Comparison of ENCODE assay signal across 12 cellular contexts in genomic region chr6:24574809-24575208, GRCh38.
DNase-seq lines count a peak whose midpoint lies in the region; ATAC-seq, FAIRE-seq and TF ChIP-seq lines count a peak whose summit lies in the region.
"Had no signal": no experiment of that assay in that cellular context is flagged by ENCODE, and none has a peak within 500 bp of the region (broad histone marks: within the 10 kb centered on the region; RNA-seq: fewer than 3 reads in every experiment).

No MANE protein-coding gene starts in this region.

- ATAC-seq in GM21447 (IDR thresholded peaks at IDR 0.05; ENCODE audit: unreplicated experiment) (peak; percentile 86), HG03469 (IDR thresholded peaks at IDR 0.05; ENCODE audit: unreplicated experiment) (peak; percentile 89)
- ATAC-seq in stimulated activated effector memory CD8-positive, alpha-beta T cell treated with anti-CD3 and anti-CD28 coated beads, Interleukin-12 subunit alpha, Interleukin-12 subunit beta, amount 100 ng/mL, for 72 hours: no peak

- TF ChIP-seq CTCF in GM13976 (IDR thresholded peaks at IDR 0.05; ENCODE audit: borderline replicate concordance, control extremely low read depth, extremely low read depth, insufficient read depth, missing control alignments) (no peak), osteocyte (IDR thresholded peaks at IDR 0.05) (no peak), sigmoid colon (IDR thresholded peaks at IDR 0.05) (no peak)

- no peaks in the 10 kb centered on the region for H3K4me1 ChIP-seq in sigmoid colon
- H3K4me1 ChIP-seq: adrenal gland had no signal

- peaks cover 12% of the 10 kb centered on the region for H3K27me3 Mint-ChIP-seq in osteocyte (ENCODE audit: unreplicated experiment)
- H3K27me3 Mint-ChIP-seq: IgD-negative memory B cell had no signal

- intact Hi-C loops in sigmoid colon (cut with DNase I): no loop called here

- no peak overlapping the region for H3K4me3 ChIP-seq in sigmoid colon
- H3K4me3 ChIP-seq: adrenal gland had no signal

- no peaks in the 10 kb centered on the region for H3K36me3 ChIP-seq in sigmoid colon
- H3K36me3 ChIP-seq: adrenal gland had no signal

- in situ Hi-C loops in GM13976 (cut with MboI; ENCODE audit: low sequenced_read_pairs, unreplicated experiment): no loop called here

- H3K4me3 Mint-ChIP-seq in stimulated activated effector memory CD8-positive, alpha-beta T cell treated with anti-CD3 and anti-CD28 coated beads, Interleukin-12 subunit alpha, Interleukin-12 subunit beta, amount 100 ng/mL, for 72 hours: no peak overlapping the region
- H3K4me3 Mint-ChIP-seq in osteocyte (ENCODE audit: unreplicated experiment): no peak overlapping the region
- H3K4me3 Mint-ChIP-seq: IgD-negative memory B cell, neural crest cell had no signal

- H3K27ac ChIP-seq in epithelial cell of prostate: no peak overlapping the region
- no peak overlapping the region for H3K27ac ChIP-seq in sigmoid colon
- H3K27ac ChIP-seq: adrenal gland had no signal

- H3K9me3 Mint-ChIP-seq in stimulated activated effector memory CD8-positive, alpha-beta T cell treated with anti-CD3 and anti-CD28 coated beads, Interleukin-12 subunit alpha, Interleukin-12 subunit beta, amount 100 ng/mL, for 72 hours: no peaks in the 10 kb centered on the region
- no peaks in the 10 kb centered on the region for H3K9me3 Mint-ChIP-seq in osteocyte (ENCODE audit: unreplicated experiment)
- H3K9me3 Mint-ChIP-seq: IgD-negative memory B cell, neural crest cell had no signal

- H3K27me3 ChIP-seq in sigmoid colon: no peaks in the 10 kb centered on the region
- H3K27me3 ChIP-seq: adrenal gland had no signal

- peak; percentile 41 for DNase-seq in GM13976 (ENCODE audit: low spot score)
- peak; percentile 14 for DNase-seq in epithelial cell of prostate (ENCODE audit: low read depth, low spot score)
- no peak for DNase-seq in stimulated activated effector memory CD8-positive, alpha-beta T cell treated with anti-CD3 and anti-CD28 coated beads, Interleukin-12 subunit alpha, Interleukin-12 subunit beta, amount 100 ng/mL, for 72 hours (ENCODE audit: low spot score in 2 of 2)
- no peak for DNase-seq in frontal cortex (ENCODE audit: low spot score in 2 of 2)
- no peak for DNase-seq in osteocyte (ENCODE audit: extremely low spot score, unreplicated experiment)
- DNase-seq in sigmoid colon: no peak
- DNase-seq: adrenal gland, DMS153 had no signal

- H3K27ac Mint-ChIP-seq in stimulated activated effector memory CD8-positive, alpha-beta T cell treated with anti-CD3 and anti-CD28 coated beads, Interleukin-12 subunit alpha, Interleukin-12 subunit beta, amount 100 ng/mL, for 72 hours: no peak overlapping the region
- no peak overlapping the region for H3K27ac Mint-ChIP-seq in osteocyte (ENCODE audit: unreplicated experiment)
- H3K27ac Mint-ChIP-seq: IgD-negative memory B cell had no signal

- no peaks in the 10 kb centered on the region for H3K4me1 Mint-ChIP-seq in stimulated activated effector memory CD8-positive, alpha-beta T cell treated with anti-CD3 and anti-CD28 coated beads, Interleukin-12 subunit alpha, Interleukin-12 subunit beta, amount 100 ng/mL, for 72 hours
- H3K4me1 Mint-ChIP-seq in osteocyte (ENCODE audit: unreplicated experiment): peaks cover 3% of the 10 kb centered on the region

- no peak for TF ChIP-seq POLR2A in sigmoid colon (IDR thresholded peaks at IDR 0.05)

- no peak for FAIRE-seq in frontal cortex (lab: Jason Lieb, UNC)

- H3K36me3 Mint-ChIP-seq in stimulated activated effector memory CD8-positive, alpha-beta T cell treated with anti-CD3 and anti-CD28 coated beads, Interleukin-12 subunit alpha, Interleukin-12 subunit beta, amount 100 ng/mL, for 72 hours: no peaks in the 10 kb centered on the region
- no peaks in the 10 kb centered on the region for H3K36me3 Mint-ChIP-seq in osteocyte (ENCODE audit: unreplicated experiment)
- H3K36me3 Mint-ChIP-seq: IgD-negative memory B cell had no signal

- TF ChIP-seq EP300 in sigmoid colon (IDR thresholded peaks at IDR 0.05): no peak

- no peaks in the 10 kb centered on the region for H3K9me3 ChIP-seq in sigmoid colon
- H3K9me3 ChIP-seq: adrenal gland had no signal

- WGBS in sigmoid colon, 2 donors: 70 to 87% methylated on average over 4 of the region's 4 CpGs

Comparison
In these comparisons a context has a peak if more than half of its experiments do, and no peak if none do; other contexts are left out.
1. DNase-seq: peak in GM13976 (single experiment) and epithelial cell of prostate (single experiment); none in stimulated activated effector memory CD8-positive, alpha-beta T cell treated with anti-CD3 and anti-CD28 coated beads, Interleukin-12 subunit alpha, Interleukin-12 subunit beta, amount 100 ng/mL, for 72 hours (0 of 2), frontal cortex (0 of 2), osteocyte (single experiment) and sigmoid colon (single experiment).